Comparison of ENCODE assay signal across 9 cellular contexts in the genomic region with DNA sequence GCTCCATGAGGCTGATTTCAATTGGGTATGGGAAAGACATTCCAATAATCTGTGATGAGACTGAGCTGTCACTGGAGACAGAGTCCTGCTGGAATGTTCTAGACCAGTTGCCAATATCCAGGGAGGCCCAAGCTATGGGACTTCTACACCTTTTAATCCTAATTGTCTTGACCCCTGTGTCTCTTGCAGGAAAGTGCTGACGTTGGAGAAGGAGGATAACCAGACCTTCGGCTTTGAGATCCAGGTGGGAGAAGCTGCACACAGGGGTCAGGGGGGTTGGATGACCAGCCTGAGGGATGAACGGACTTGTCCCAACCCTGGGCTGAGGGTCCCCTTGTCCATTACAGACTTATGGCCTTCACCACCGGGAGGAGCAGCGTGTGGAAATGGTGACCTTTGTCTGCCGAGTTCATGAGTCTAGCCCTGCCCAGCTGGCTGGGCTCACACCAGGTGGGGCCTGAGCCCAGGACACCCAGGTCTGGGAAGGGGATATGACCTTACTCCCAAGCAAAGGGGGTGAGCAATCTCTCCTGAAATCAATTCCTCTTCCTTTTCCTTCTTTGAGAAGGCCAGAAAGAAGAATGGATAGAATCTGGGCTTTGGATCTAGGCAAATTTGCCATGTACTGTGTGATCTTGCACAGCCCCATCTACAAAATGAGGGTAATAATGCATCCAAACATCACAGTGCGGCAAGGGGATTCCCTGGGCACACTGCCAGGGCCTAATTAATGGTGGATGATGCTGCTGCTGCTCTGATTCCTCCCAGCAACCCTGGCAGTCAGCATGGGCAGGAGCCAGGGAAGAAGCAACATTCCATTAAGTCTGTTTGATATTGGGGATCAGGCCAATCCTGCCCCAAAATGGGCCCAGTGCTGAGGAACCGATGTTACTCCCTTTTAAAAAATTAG. TPM values are rescaled to one million over a fixed set of nuclear protein-coding genes. Genes with fewer than 3 reads are reported as not detected.
DNase-seq lines count a peak whose midpoint lies in the region; ATAC-seq and TF ChIP-seq lines count a peak whose summit lies in the region.
"Had no signal": no experiment of that assay in that cellular context is flagged by ENCODE, and none has a peak within 500 bp of the region (broad histone marks: within the 10 kb centered on the region; RNA-seq: fewer than 3 reads in every experiment).

No MANE protein-coding gene starts in this region.

- no peaks in the 10 kb centered on the region for H3K9me3 ChIP-seq in lower lobe of right lung
- H3K9me3 ChIP-seq in testis = no peaks in the 10 kb centered on the region

- intact Hi-C loops in lower lobe of right lung (cut with DNase I) = no loop called here
- intact Hi-C loops in testis (cut with DNase I; ENCODE audit: low total_unique reads) = no loop called here

- H3K27ac ChIP-seq in brain microvascular endothelial cell (no peak overlapping the region), lower lobe of right lung (peak overlapping the region; percentile 92), testis (peak overlapping the region; percentile 94 to 96)

- DNase-seq in NCI-H1417 (lab: John Stamatoyannopoulos, UW) = peak in 2 of 3 experiments; percentile 60 to 84
- DNase-seq in NCI-H1417 treated with DMSO at 0.1 percent for 48 hours (lab: John Stamatoyannopoulos, UW) = no peak
- DNase-seq in brain microvascular endothelial cell = no peak
- DNase-seq in lower lobe of right lung = no peak
- DNase-seq in testis = no peak
- DNase-seq in activated gamma-delta T cell treated with Interleukin-2 at 50 U/mL for 16 hours = no peak
- no peak for DNase-seq in activated CD8-positive, alpha-beta memory T cell treated with anti-CD3 and anti-CD28 coated beads, Interleukin-2, amount 50 U/mL, for 48 hours
- DNase-seq in NOMO-1 treated with dmso at 0.1 percent for 144 hours (lab: John Stamatoyannopoulos, UW; ENCODE audit: unreplicated experiment) = no peak
- DNase-seq: 8988T had no signal

- TF ChIP-seq POLR2A in testis (IDR thresholded peaks at IDR 0.05) = no peak

- H3K4me3 ChIP-seq in brain microvascular endothelial cell (ENCODE audit: low read depth, low read length) (peak overlapping the region; percentile 24), lower lobe of right lung (peak overlapping the region; percentile 74), testis (no peak overlapping the region)

- peaks cover 15% of the 10 kb centered on the region for H3K27me3 ChIP-seq in brain microvascular endothelial cell (replicated peaks)
- H3K27me3 ChIP-seq in lower lobe of right lung (ENCODE audit: low read depth) = peaks cover 13% of the 10 kb centered on the region
- H3K27me3 ChIP-seq in testis = no peaks in the 10 kb centered on the region

- H3K36me3 ChIP-seq in brain microvascular endothelial cell (replicated peaks) = no peaks in the 10 kb centered on the region
- H3K36me3 ChIP-seq in lower lobe of right lung = peaks cover 47% of the 10 kb centered on the region
- no peaks in the 10 kb centered on the region for H3K36me3 ChIP-seq in testis (ENCODE audit: low read depth, missing control alignments)

- in situ Hi-C loops in brain microvascular endothelial cell (cut with HindIII; ENCODE audit: low pct_ligation_motif_present, low sequenced_read_pairs) = no loop called here

- ATAC-seq in lower lobe of right lung = no peak

- 53 to 58% methylated on average over 7 to 8 of the region's 8 CpGs for WGBS in testis, 2 donors

- H3K4me1 ChIP-seq in lower lobe of right lung (peaks cover 44% of the 10 kb centered on the region), testis (peaks cover 42% of the 10 kb centered on the region)

- no peak for TF ChIP-seq CTCF in brain microvascular endothelial cell (IDR thresholded peaks at IDR 0.05; ENCODE audit: low read depth, low read length, missing control alignments)
- no peak for TF ChIP-seq CTCF in lower lobe of right lung (IDR thresholded peaks at IDR 0.05)
- no peak for TF ChIP-seq CTCF in testis (IDR thresholded peaks at IDR 0.05)

RNA-seq across cellular contexts. Expression of gene TAMALIN, which starts 4.2 kb away (rescaled TPM):
- total RNA-seq in lower lobe of right lung = 85.5 TPM
- 10 to 100 TPM in 1 of 2 donors, 1 to 10 TPM in 1; 8.9 to 10.4 TPM for total RNA-seq in testis
- 7.7 TPM for polyA plus RNA-seq in testis (ENCODE audit: insufficient read depth, low read depth, low replicate concordance)

RNA-seq across cellular contexts. Expression of gene NR4A1, which starts 40.3 kb away (rescaled TPM):
- total RNA-seq in lower lobe of right lung (39.3 TPM), testis (10 to 100 TPM; 55.1 to 88.5 TPM)
- polyA plus RNA-seq in testis (ENCODE audit: insufficient read depth, low read depth, low replicate concordance) = 41.5 TPM

RNA-seq across cellular contexts. Expression of gene ATG101, which starts 58.8 kb away (rescaled TPM):
- total RNA-seq in lower lobe of right lung (31.8 TPM), testis (10 to 100 TPM; 52.6 to 64.5 TPM)
- polyA plus RNA-seq in testis (ENCODE audit: insufficient read depth, low read depth, low replicate concordance) = 64.5 TPM

RNA-seq across cellular contexts. Expression of gene ACVR1B, which starts 59.4 kb away (rescaled TPM):
- total RNA-seq in lower lobe of right lung = 34.9 TPM
- 10 to 100 TPM; 36.8 to 44.6 TPM for total RNA-seq in testis
- 37.3 TPM for polyA plus RNA-seq in testis (ENCODE audit: insufficient read depth, low read depth, low replicate concordance)

Comparison
In these comparisons a context has a peak if more than half of its experiments do, and no peak if none do; other contexts are left out.
1. DNase-seq: peak in NCI-H1417 (2 of 3); none in NCI-H1417 treated with DMSO at 0.1 percent for 48 hours (single experiment), brain microvascular endothelial cell (single experiment), lower lobe of right lung (single experiment), testis (single experiment), activated gamma-delta T cell treated with Interleukin-2 at 50 U/mL for 16 hours (single experiment), activated CD8-positive, alpha-beta memory T cell treated with anti-CD3 and anti-CD28 coated beads, Interleukin-2, amount 50 U/mL, for 48 hours (single experiment) and NOMO-1 treated with dmso at 0.1 percent for 144 hours (single experiment).
2. H3K4me3 ChIP-seq: peak in brain microvascular endothelial cell (single experiment) and lower lobe of right lung (single experiment); none in testis (0 of 2).